20 cellular contexts compared by ENCODE assay signal in genomic region chr12:90000721-90001120, GRCh38.
DNase-seq lines count a peak whose midpoint lies in the region; ATAC-seq and FAIRE-seq lines count a peak whose summit lies in the region.
"Had no signal": no experiment of that assay in that cellular context is flagged by ENCODE, and none has a peak within 500 bp of the region (broad histone marks: within the 10 kb centered on the region; RNA-seq: fewer than 3 reads in every experiment).

No MANE protein-coding gene starts in this region.

- no peak overlapping the region for H3K27ac Mint-ChIP-seq in activated naive CD8-positive, alpha-beta T cell treated with anti-CD3 and anti-CD28 coated beads, Interleukin-2, amount 50 U/mL, for 24 hours
- no peak overlapping the region for H3K27ac Mint-ChIP-seq in stimulated activated memory B cell treated with anti-CD40 and anti-IgM and Interleukin-4, amounts not matched to agents 10 μg/mL and 1 μg/mL and 100 μg/mL, for 72 hours
- H3K27ac Mint-ChIP-seq: CD4-positive, CD25-positive, alpha-beta regulatory T cell; CD8-positive, alpha-beta memory T cell had no signal

- FAIRE-seq in endometrium (lab: Jason Lieb, UNC) = peak; percentile 23
- FAIRE-seq: A204.1, GM12878 had no signal

- H3K4me1 Mint-ChIP-seq in activated naive CD8-positive, alpha-beta T cell treated with anti-CD3 and anti-CD28 coated beads, Interleukin-2, amount 50 U/mL, for 24 hours = peaks cover 4% of the 10 kb centered on the region
- peaks cover 52% of the 10 kb centered on the region for H3K4me1 Mint-ChIP-seq in stimulated activated memory B cell treated with anti-CD40 and anti-IgM and Interleukin-4, amounts not matched to agents 10 μg/mL and 1 μg/mL and 100 μg/mL, for 72 hours

- H3K27me3 Mint-ChIP-seq in activated naive CD8-positive, alpha-beta T cell treated with anti-CD3 and anti-CD28 coated beads, Interleukin-2, amount 50 U/mL, for 24 hours = no peaks in the 10 kb centered on the region
- no peaks in the 10 kb centered on the region for H3K27me3 Mint-ChIP-seq in stimulated activated memory B cell treated with anti-CD40 and anti-IgM and Interleukin-4, amounts not matched to agents 10 μg/mL and 1 μg/mL and 100 μg/mL, for 72 hours
- H3K27me3 Mint-ChIP-seq: CD4-positive, CD25-positive, alpha-beta regulatory T cell; CD8-positive, alpha-beta memory T cell had no signal

- no peak overlapping the region for H3K4me2 ChIP-seq in skeletal muscle satellite cell (ENCODE audit: low read length)

- H3K9me3 Mint-ChIP-seq in activated naive CD8-positive, alpha-beta T cell treated with anti-CD3 and anti-CD28 coated beads, Interleukin-2, amount 50 U/mL, for 24 hours = no peaks in the 10 kb centered on the region
- H3K9me3 Mint-ChIP-seq in stimulated activated memory B cell treated with anti-CD40 and anti-IgM and Interleukin-4, amounts not matched to agents 10 μg/mL and 1 μg/mL and 100 μg/mL, for 72 hours = peaks cover 6% of the 10 kb centered on the region
- H3K9me3 Mint-ChIP-seq: CD8-positive, alpha-beta memory T cell had no signal

- H3K9ac ChIP-seq in skeletal muscle satellite cell (ENCODE audit: low read depth, low read length) = peak overlapping the region; percentile 41
- H3K9ac ChIP-seq: GM23248 had no signal

- H3K27me3 ChIP-seq in SJCRH30 (no peaks in the 10 kb centered on the region), skeletal muscle satellite cell (ENCODE audit: control insufficient read depth, insufficient read depth, low read length) (no peaks in the 10 kb centered on the region)
- H3K27me3 ChIP-seq: BE2C had no signal

- no peak overlapping the region for H3K4me3 ChIP-seq in SJCRH30
- no peak overlapping the region for H3K4me3 ChIP-seq in skeletal muscle satellite cell (ENCODE audit: low read length)
- H3K4me3 ChIP-seq: GM12878, GM23248, HAP-1 had no signal

- DNase-seq in SJCRH30 = no peak
- DNase-seq in stimulated activated CD4-positive, alpha-beta T cell treated with anti-CD3 and anti-CD28 coated beads, Interleukin-15, amount 100 ng/mL, for 24 hours = no peak
- DNase-seq in activated naive CD8-positive, alpha-beta T cell treated with anti-CD3 and anti-CD28 coated beads, Interleukin-2, amount 50 U/mL, for 24 hours = no peak
- DNase-seq: ACHN; BE2C; C1 segment of cervical spinal cord; CD4-positive, CD25-positive, alpha-beta regulatory T cell; CD8-positive, alpha-beta memory T cell; COR-L47; DMS 273 treated with DMSO at 0.1 percent for 48 hours; DMS53; DND-41; EL; GM23248 had no signal

- H3K4me3 Mint-ChIP-seq in activated naive CD8-positive, alpha-beta T cell treated with anti-CD3 and anti-CD28 coated beads, Interleukin-2, amount 50 U/mL, for 24 hours = no peak overlapping the region
- H3K4me3 Mint-ChIP-seq in stimulated activated memory B cell treated with anti-CD40 and anti-IgM and Interleukin-4, amounts not matched to agents 10 μg/mL and 1 μg/mL and 100 μg/mL, for 72 hours = no peak overlapping the region
- H3K4me3 Mint-ChIP-seq: CD4-positive, CD25-positive, alpha-beta regulatory T cell; CD8-positive, alpha-beta memory T cell had no signal

- H3K36me3 ChIP-seq in SJCRH30 = no peaks in the 10 kb centered on the region
- no peaks in the 10 kb centered on the region for H3K36me3 ChIP-seq in skeletal muscle satellite cell (ENCODE audit: insufficient read depth, low read length)
- H3K36me3 ChIP-seq: BE2C, HAP-1 had no signal

- no peaks in the 10 kb centered on the region for H3K36me3 Mint-ChIP-seq in activated naive CD8-positive, alpha-beta T cell treated with anti-CD3 and anti-CD28 coated beads, Interleukin-2, amount 50 U/mL, for 24 hours (ENCODE audit: low read depth)
- H3K36me3 Mint-ChIP-seq in stimulated activated memory B cell treated with anti-CD40 and anti-IgM and Interleukin-4, amounts not matched to agents 10 μg/mL and 1 μg/mL and 100 μg/mL, for 72 hours = peaks cover 9% of the 10 kb centered on the region
- H3K36me3 Mint-ChIP-seq: CD4-positive, CD25-positive, alpha-beta regulatory T cell had no signal

- peak overlapping the region; percentile 93 for H3K27ac ChIP-seq in SJCRH30
- H3K27ac ChIP-seq: GM23248 had no signal

- no peak for ATAC-seq in activated naive CD8-positive, alpha-beta T cell treated with anti-CD3 and anti-CD28 coated beads, Interleukin-2, amount 50 U/mL, for 24 hours
- ATAC-seq in stimulated activated memory B cell treated with anti-CD40 and anti-IgM and Interleukin-4, amounts not matched to agents 10 μg/mL and 1 μg/mL and 100 μg/mL, for 72 hours = no peak
- ATAC-seq: GM12878 had no signal

- H3K9me3 ChIP-seq in SJCRH30 (replicated peaks) = no peaks in the 10 kb centered on the region
- H3K9me3 ChIP-seq in skeletal muscle satellite cell (replicated peaks; ENCODE audit: low read length) = no peaks in the 10 kb centered on the region
- H3K9me3 ChIP-seq: BE2C, HAP-1 had no signal

- H3K4me1 ChIP-seq in SJCRH30 = peaks cover 34% of the 10 kb centered on the region
- peaks cover 26% of the 10 kb centered on the region for H3K4me1 ChIP-seq in skeletal muscle satellite cell (ENCODE audit: control insufficient read depth, insufficient read depth, low read length)
